In the genomic region with DNA sequence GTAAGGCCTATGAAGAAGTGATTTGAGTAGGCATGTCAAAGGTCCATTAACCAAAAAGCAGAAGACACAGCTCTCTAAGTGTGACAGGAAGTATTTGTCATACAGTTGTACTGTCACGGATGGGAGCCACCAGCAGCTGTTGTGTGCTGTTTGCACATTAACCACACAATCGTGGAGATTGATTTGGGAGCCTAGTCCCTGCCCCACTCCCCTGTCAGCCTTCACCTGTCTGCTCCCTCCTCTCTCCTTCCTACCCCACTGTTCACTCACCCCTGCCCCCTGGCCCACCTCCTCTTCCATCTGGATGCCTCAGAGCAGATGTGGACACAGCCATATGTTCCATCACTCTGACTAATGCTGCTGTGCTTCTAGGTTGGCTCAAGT, we compare ENCODE assay signal across 9 cellular contexts.
DNase-seq lines count a peak whose midpoint lies in the region; ATAC-seq, FAIRE-seq and TF ChIP-seq lines count a peak whose summit lies in the region.
"Had no signal": no experiment of that assay in that cellular context is flagged by ENCODE, and none has a peak within 500 bp of the region (broad histone marks: within the 10 kb centered on the region; RNA-seq: fewer than 3 reads in every experiment).

No MANE protein-coding gene starts in this region.

- in situ Hi-C loops in brain microvascular endothelial cell (cut with HindIII; ENCODE audit: low pct_ligation_motif_present, low sequenced_read_pairs): no loop called here

- no peak overlapping the region for H2AFZ ChIP-seq in SU-DHL-6 (ENCODE audit: low read depth, low read length, severe bottlenecking)
- H2AFZ ChIP-seq: GM23338 had no signal

- no peaks in the 10 kb centered on the region for H4K20me1 ChIP-seq in SU-DHL-6 (ENCODE audit: low read depth, low read length)

- no peak for TF ChIP-seq POLR2A in GM12891 (IDR thresholded peaks at IDR 0.05; ENCODE audit: low read depth, low read length)
- TF ChIP-seq POLR2A in breast epithelium (IDR thresholded peaks at IDR 0.05): no peak

- DNase-seq in GM12891 (ENCODE audit: insufficient read length, low spot score) (peak; percentile 20), breast epithelium (ENCODE audit: low spot score in 2 of 2) (no peak), NCI-H1048 (lab: John Stamatoyannopoulos, UW) (no peak), globus pallidus (ENCODE audit: low spot score) (no peak), brain microvascular endothelial cell (no peak)

- peaks cover 93% of the 10 kb centered on the region for H3F3A ChIP-seq in SU-DHL-6 (ENCODE audit: insufficient read depth)

- peak; percentile 99 for FAIRE-seq in GM12891 (lab: Jason Lieb, UNC)

- H3K9ac ChIP-seq in SU-DHL-6 (ENCODE audit: low read length): peak overlapping the region; percentile 88

- no peaks in the 10 kb centered on the region for H3K4me1 ChIP-seq in breast epithelium

- no peaks in the 10 kb centered on the region for H3K36me3 ChIP-seq in SU-DHL-6 (ENCODE audit: low read length)
- no peaks in the 10 kb centered on the region for H3K36me3 ChIP-seq in breast epithelium
- H3K36me3 ChIP-seq in brain microvascular endothelial cell (replicated peaks): no peaks in the 10 kb centered on the region

- H3K9me2 ChIP-seq in SU-DHL-6 (replicated peaks; ENCODE audit: insufficient read depth, low read length): no peaks in the 10 kb centered on the region

- no peaks in the 10 kb centered on the region for H3K9me3 ChIP-seq in SU-DHL-6 (ENCODE audit: insufficient read depth, low read length)
- no peaks in the 10 kb centered on the region for H3K9me3 ChIP-seq in breast epithelium

- ATAC-seq in GM19463 (IDR thresholded peaks at IDR 0.05; ENCODE audit: unreplicated experiment) (peak; percentile 64), HG03432 (IDR thresholded peaks at IDR 0.05; ENCODE audit: unreplicated experiment) (peak; percentile 80)
- ATAC-seq: GM23338 had no signal

- TF ChIP-seq CTCF in SU-DHL-6 (IDR thresholded peaks at IDR 0.05; ENCODE audit: insufficient read depth, low read length, poor library complexity, severe bottlenecking) (no peak), breast epithelium (IDR thresholded peaks at IDR 0.05) (no peak), brain microvascular endothelial cell (IDR thresholded peaks at IDR 0.05; ENCODE audit: low read depth, low read length, missing control alignments) (no peak)

- H3K4me3 ChIP-seq in SU-DHL-6 (ENCODE audit: insufficient read depth, low read length, poor library complexity, severe bottlenecking) (peak overlapping the region; percentile 23), breast epithelium (no peak overlapping the region), brain microvascular endothelial cell (ENCODE audit: low read depth, low read length) (no peak overlapping the region)
- H3K4me3 ChIP-seq: GM23338 had no signal

- H3K4me2 ChIP-seq in SU-DHL-6 (ENCODE audit: low read depth, low read length, poor library complexity, severe bottlenecking): peak overlapping the region; percentile 96
- H3K4me2 ChIP-seq: GM23338 had no signal

- H3K27me3 ChIP-seq in SU-DHL-6 (ENCODE audit: low read length) (no peaks in the 10 kb centered on the region), breast epithelium (no peaks in the 10 kb centered on the region), brain microvascular endothelial cell (replicated peaks) (no peaks in the 10 kb centered on the region)

- H3K27ac ChIP-seq in SU-DHL-6 (ENCODE audit: low read depth, low read length) (peak overlapping the region; percentile 99), breast epithelium (no peak overlapping the region), brain microvascular endothelial cell (no peak overlapping the region)

- intact Hi-C loops in breast epithelium (cut with DNase I; ENCODE audit: low total_unique reads): no loop called here

- H3K79me2 ChIP-seq in SU-DHL-6 (ENCODE audit: insufficient read depth, low read length): no peaks in the 10 kb centered on the region; the same call in 1 of the 2 replicates

TF ChIP-seq in GM12891, 5 proteins besides CTCF, POLR2A, EP300 and RAD21:
- TF ChIP-seq TAF1 (IDR thresholded peaks at IDR 0.05; ENCODE audit: low read depth, low read length) (no peak; the same call in 1 of the 2 replicates), PAX5 (IDR thresholded peaks at IDR 0.05; ENCODE audit: insufficient read depth, low read length, severe bottlenecking) (peak; percentile 87), POLR2AphosphoS5 (IDR thresholded peaks at IDR 0.05; ENCODE audit: low read depth, low read length) (no peak; the same call in 1 of the 2 replicates), POU2F2 (IDR thresholded peaks at IDR 0.05; ENCODE audit: low read depth, low read length) (peak; percentile 87), SPI1 (IDR thresholded peaks at IDR 0.05; ENCODE audit: low read depth, low read length) (peak; percentile 86)
